ENCODE assay signal across 8 cellular contexts in genomic region chr20:19937651-19938420, GRCh38.
A peak's percentile ranks its signal among the peaks of the same experiment; 100 is the strongest.
DNase-seq lines count a peak whose midpoint lies in the region; ATAC-seq and TF ChIP-seq lines count a peak whose summit lies in the region.

No MANE protein-coding gene starts in this region.

- peaks cover 4% of the 10 kb centered on the region for H3K9me3 Mint-ChIP-seq in MCF 10A (ENCODE audit: unreplicated experiment)
- no peaks in the 10 kb centered on the region for H3K9me3 Mint-ChIP-seq in activated naive CD8-positive, alpha-beta T cell treated with anti-CD3 and anti-CD28 coated beads, Interleukin-2, amount 50 U/mL, for 24 hours

- no peak overlapping the region for H3K4me3 Mint-ChIP-seq in MCF 10A (ENCODE audit: unreplicated experiment)
- peak overlapping the region; percentile 18 for H3K4me3 Mint-ChIP-seq in activated naive CD8-positive, alpha-beta T cell treated with anti-CD3 and anti-CD28 coated beads, Interleukin-2, amount 50 U/mL, for 24 hours

- no TSS peak for BruUV-seq in MCF 10A (replicated peaks; lab: Mats Ljungman, UMichigan)

- TF ChIP-seq CTCF in breast epithelium (IDR thresholded peaks at IDR 0.05) (no peak), MCF 10A (IDR thresholded peaks at IDR 0.05; ENCODE audit: unreplicated experiment) (no peak), tibial nerve (IDR thresholded peaks at IDR 0.05) (no peak)

- peak overlapping the region; percentile 94 to 97 for H3K27ac ChIP-seq in breast epithelium
- peak overlapping the region in 3 of 4 donors; percentile 21 to 83 (median 83) for H3K27ac ChIP-seq in tibial nerve

- TF ChIP-seq EP300 in tibial nerve (IDR thresholded peaks at IDR 0.05): no peak

- H3K36me3 Mint-ChIP-seq in MCF 10A (ENCODE audit: insufficient read depth, unreplicated experiment): peaks cover 6% of the 10 kb centered on the region
- no peaks in the 10 kb centered on the region for H3K36me3 Mint-ChIP-seq in activated naive CD8-positive, alpha-beta T cell treated with anti-CD3 and anti-CD28 coated beads, Interleukin-2, amount 50 U/mL, for 24 hours (ENCODE audit: low read depth)

- no peak overlapping the region for H3K27ac Mint-ChIP-seq in MCF 10A (ENCODE audit: low read depth, unreplicated experiment)
- peak overlapping the region; percentile 25 for H3K27ac Mint-ChIP-seq in activated naive CD8-positive, alpha-beta T cell treated with anti-CD3 and anti-CD28 coated beads, Interleukin-2, amount 50 U/mL, for 24 hours

- H3K4me1 Mint-ChIP-seq in MCF 10A (ENCODE audit: insufficient read depth, unreplicated experiment): peaks cover 15% of the 10 kb centered on the region
- peaks cover 33% of the 10 kb centered on the region for H3K4me1 Mint-ChIP-seq in activated naive CD8-positive, alpha-beta T cell treated with anti-CD3 and anti-CD28 coated beads, Interleukin-2, amount 50 U/mL, for 24 hours

- H3K27me3 Mint-ChIP-seq in MCF 10A (ENCODE audit: insufficient read depth, unreplicated experiment): no peaks in the 10 kb centered on the region
- H3K27me3 Mint-ChIP-seq in activated naive CD8-positive, alpha-beta T cell treated with anti-CD3 and anti-CD28 coated beads, Interleukin-2, amount 50 U/mL, for 24 hours: peaks cover 41% of the 10 kb centered on the region

- H3K27me3 ChIP-seq in breast epithelium (no peaks in the 10 kb centered on the region), tibial nerve (no peaks in the 10 kb centered on the region)

- TF ChIP-seq POLR2A in breast epithelium (IDR thresholded peaks at IDR 0.05) (no peak), tibial nerve (IDR thresholded peaks at IDR 0.05) (no peak)

- peak overlapping the region in 1 of 3 donors; percentile 64 for H3K4me3 ChIP-seq in breast epithelium
- H3K4me3 ChIP-seq in tibial nerve: peak overlapping the region in 1 of 4 donors; percentile 44

- POLR2A ChIA-PET in MCF 10A (lab: Yijun Ruan, JAX): interaction anchor here (0.6 to 5.4 kb wide), 6 partner anchors 10 to 79 kb away, joined by 3 to 117 read pairs (median 4); partner anchors contain the start of gene NAA20

- H3K9me3 ChIP-seq in breast epithelium (no peaks in the 10 kb centered on the region), tibial nerve (no peaks in the 10 kb centered on the region)

- DNase-seq in breast epithelium (ENCODE audit: low spot score in 2 of 2) (no peak), MCF 10A (ENCODE audit: unreplicated experiment) (no peak), tibial nerve (ENCODE audit: low spot score in 2 of 2) (no peak), epidermal melanocyte (ENCODE audit: insufficient read length, low spot score) (no peak), NCI-H187 (lab: John Stamatoyannopoulos, UW) (no peak), COLO829 (ENCODE audit: low spot score) (no peak)
- no peak for DNase-seq in activated naive CD8-positive, alpha-beta T cell treated with anti-CD3 and anti-CD28 coated beads, Interleukin-2, amount 50 U/mL, for 24 hours

- CTCF ChIA-PET in MCF 10A (lab: Yijun Ruan, JAX): interaction anchor here (0.6 to 1.1 kb wide), 4 partner anchors 8 to 508 kb away, joined by 3 to 5 read pairs (median 4); no protein-coding TSS in a partner anchor

- H3K4me1 ChIP-seq in breast epithelium: peaks cover 12 to 20% of the 10 kb centered on the region in 2 donors
- peaks cover 0 to 63% (median 18%) of the 10 kb centered on the region in 4 donors for H3K4me1 ChIP-seq in tibial nerve

- intact Hi-C loops in breast epithelium (cut with DNase I; ENCODE audit: low total_unique reads): no loop called here
- intact Hi-C loops in MCF 10A (cut with micrococcal nuclease): no loop called here

- no peaks in the 10 kb centered on the region for H3K36me3 ChIP-seq in breast epithelium
- H3K36me3 ChIP-seq in tibial nerve: peaks cover 0 to 37% (median 0%) of the 10 kb centered on the region in 3 donors

- 82% methylated on average over 8 of the region's 8 CpGs for WGBS in tibial nerve, 2 donors

- peak; percentile 81 for ATAC-seq in HG03108 (IDR thresholded peaks at IDR 0.05; ENCODE audit: unreplicated experiment)
- peak; percentile 90 for ATAC-seq in activated naive CD8-positive, alpha-beta T cell treated with anti-CD3 and anti-CD28 coated beads, Interleukin-2, amount 50 U/mL, for 24 hours
